29 cellular contexts compared by ENCODE assay signal in the genomic region with DNA sequence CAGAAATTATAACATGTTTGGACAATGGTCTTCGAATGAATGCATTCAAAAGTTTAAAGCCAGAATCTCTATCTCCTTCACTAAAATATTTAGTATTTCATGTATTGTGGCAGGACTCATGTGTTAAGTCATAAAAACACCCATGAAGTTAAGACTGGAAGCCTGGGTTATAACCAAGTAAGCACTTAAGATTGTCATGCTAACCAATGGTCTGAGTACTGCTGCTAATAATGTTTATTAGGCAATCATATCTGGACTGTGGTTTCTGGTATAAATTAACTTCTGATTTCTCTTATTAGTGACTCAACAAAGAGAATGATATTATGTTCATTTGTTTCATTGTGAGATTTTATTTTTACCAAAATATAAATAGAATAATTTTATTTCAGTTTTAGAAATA.
"Had no signal": no experiment of that assay in that cellular context is flagged by ENCODE, and none has a peak within 500 bp of the region (broad histone marks: within the 10 kb centered on the region; RNA-seq: fewer than 3 reads in every experiment).

No MANE protein-coding gene starts in this region.

- H3K36me3 ChIP-seq: left ventricle myocardium inferior, pancreas, prostate gland, suprapubic skin, thoracic aorta, tibial artery, upper lobe of right lung had no signal

- H3K9me3 Mint-ChIP-seq: nephron, neural crest cell had no signal

- H3K4me3 ChIP-seq: left ventricle myocardium inferior, lung, mucosa of descending colon, pancreas, prostate gland, skin epidermis, suprapubic skin, thoracic aorta, tibial artery, upper lobe of right lung had no signal

- H3K27ac ChIP-seq: left ventricle myocardium inferior, pancreas, prostate gland, skin epidermis, suprapubic skin, thoracic aorta, tibial artery, upper lobe of right lung had no signal

- H3K4me1 ChIP-seq: left ventricle myocardium inferior, pancreas, prostate gland, suprapubic skin, tibial artery, upper lobe of right lung had no signal

- H3K9me3 ChIP-seq: mucosa of descending colon, pancreas, prostate gland, suprapubic skin, thoracic aorta, tibial artery, upper lobe of right lung had no signal

- H3K4me3 Mint-ChIP-seq: memory B cell; naive thymus-derived CD8-positive, alpha-beta T cell; nephron; neural crest cell; stimulated activated naive B cell treated with anti-CD40 and anti-IgM and Interleukin-4, amounts not matched to agents 10 μg/mL and 1 μg/mL and 100 μg/mL, for 72 hours; stimulated activated naive CD8-positive, alpha-beta T cell treated with anti-CD3 and anti-CD28 coated beads, Interleukin-15, Interleukin-2, amounts not matched to agents 100 ng/mL and 50 ng/mL, for 24 hours had no signal

- DNase-seq: hippocampal formation; left colon; left ventricle myocardium inferior; midbrain; mucosa of descending colon; naive thymus-derived CD8-positive, alpha-beta T cell; nucleus accumbens; pancreas; posterior cingulate gyrus; retina; right cardiac atrium; stimulated activated CD4-positive, alpha-beta T cell treated with anti-CD3 and anti-CD28 coated beads, Interleukin-1b, Interleukin-23, amount 100 ng/mL, for 48 hours; stimulated activated CD4-positive, alpha-beta T cell treated with anti-CD3 and anti-CD28 coated beads, Interleukin-2, amount 100 ng/mL, for 48 hours; stimulated activated naive B cell treated with anti-CD40 and anti-IgM and Interleukin-4, amounts not matched to agents 10 μg/mL and 1 μg/mL and 100 μg/mL, for 72 hours; tibial artery; trophoblast cell; upper lobe of right lung had no signal

- ATAC-seq: left colon; mucosa of descending colon; naive thymus-derived CD8-positive, alpha-beta T cell; pancreas; right cardiac atrium; sciatic nerve; stimulated activated naive B cell treated with anti-CD40 and anti-IgM and Interleukin-4, amounts not matched to agents 10 μg/mL and 1 μg/mL and 100 μg/mL, for 72 hours; upper lobe of right lung had no signal

- H3K36me3 Mint-ChIP-seq: memory B cell; naive thymus-derived CD8-positive, alpha-beta T cell; stimulated activated naive B cell treated with anti-CD40 and anti-IgM and Interleukin-4, amounts not matched to agents 10 μg/mL and 1 μg/mL and 100 μg/mL, for 72 hours had no signal

- H3K27me3 ChIP-seq: pancreas, suprapubic skin, tibial artery, upper lobe of right lung had no signal

- FAIRE-seq: keratinocyte, urothelium cell line had no signal

- H3K27me3 Mint-ChIP-seq: memory B cell; naive thymus-derived CD8-positive, alpha-beta T cell; stimulated activated naive B cell treated with anti-CD40 and anti-IgM and Interleukin-4, amounts not matched to agents 10 μg/mL and 1 μg/mL and 100 μg/mL, for 72 hours; stimulated activated naive CD8-positive, alpha-beta T cell treated with anti-CD3 and anti-CD28 coated beads, Interleukin-15, Interleukin-2, amounts not matched to agents 100 ng/mL and 50 ng/mL, for 24 hours had no signal

- H3K27ac Mint-ChIP-seq: memory B cell; naive thymus-derived CD8-positive, alpha-beta T cell; nephron; stimulated activated naive B cell treated with anti-CD40 and anti-IgM and Interleukin-4, amounts not matched to agents 10 μg/mL and 1 μg/mL and 100 μg/mL, for 72 hours; stimulated activated naive CD8-positive, alpha-beta T cell treated with anti-CD3 and anti-CD28 coated beads, Interleukin-15, Interleukin-2, amounts not matched to agents 100 ng/mL and 50 ng/mL, for 24 hours had no signal

- H3K4me1 Mint-ChIP-seq: memory B cell; naive thymus-derived CD8-positive, alpha-beta T cell; nephron; neural crest cell; stimulated activated naive B cell treated with anti-CD40 and anti-IgM and Interleukin-4, amounts not matched to agents 10 μg/mL and 1 μg/mL and 100 μg/mL, for 72 hours had no signal
